1 cellular context compared by ENCODE assay signal in genomic region chr2:159131882-159132281, GRCh38.
TF ChIP-seq lines count a peak whose summit lies in the region.

No MANE protein-coding gene starts in this region.

TF ChIP-seq in SK-N-SH, 30 proteins besides CTCF, POLR2A, EP300 and RAD21 (continued from another document):
- peak; percentile 24; the same call in 1 of the 2 replicates for TF ChIP-seq PBX3 (IDR thresholded peaks at IDR 0.05)
- peak; percentile 5; the same call in 1 of the 2 replicates for TF ChIP-seq NFIC (IDR thresholded peaks at IDR 0.05; ENCODE audit: borderline replicate concordance)
- no peak for TF ChIP-seq SMC3 (IDR thresholded peaks at IDR 0.05; ENCODE audit: low read depth, low read length)
